ENCODE assay signal across 10 cellular contexts in the genomic region with DNA sequence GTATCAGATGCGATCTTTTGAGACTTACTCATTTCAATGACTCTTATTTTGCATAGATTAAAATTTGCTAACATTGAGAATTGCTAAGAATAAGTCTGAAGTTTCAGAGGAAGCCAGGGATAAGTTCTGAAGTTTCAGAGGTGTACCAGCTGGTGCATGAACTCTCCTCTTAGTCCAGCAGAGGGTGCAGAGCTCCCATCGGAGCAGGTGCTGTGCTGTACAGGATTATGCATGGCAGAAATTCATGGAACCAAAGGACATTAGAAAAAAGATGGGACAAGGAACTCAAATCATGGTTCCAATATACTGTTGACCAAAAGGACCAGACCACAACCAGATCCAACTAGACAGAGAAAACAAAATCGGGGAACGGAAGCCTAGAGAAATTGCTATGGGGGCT. TPM values are rescaled to one million over a fixed set of nuclear protein-coding genes. Genes with fewer than 3 reads are reported as not detected.
DNase-seq lines count a peak whose midpoint lies in the region; ATAC-seq and TF ChIP-seq lines count a peak whose summit lies in the region.
"Had no signal": no experiment of that assay in that cellular context is flagged by ENCODE, and none has a peak within 500 bp of the region (broad histone marks: within the 10 kb centered on the region; RNA-seq: fewer than 3 reads in every experiment).

No MANE protein-coding gene starts in this region.

- no peak overlapping the region for H3K27ac Mint-ChIP-seq in activated T-helper 1 cell treated with anti-CD3 and anti-CD28 coated beads, Interleukin-12 subunit alpha, Interleukin-12 subunit beta, Interleukin-2, Interleukin-4 antibody, amounts not matched to agents 30 ng/mL and 10 ng/mL and 1 ng/mL, durations not matched to agents 14 hours and 24 hours and 36 hours

- no peaks in the 10 kb centered on the region for H3K9me3 ChIP-seq in mucosa of descending colon

- ATAC-seq in SK-N-SH treated with all-trans-retinoic acid at 6 μM for 48 hours (peak; percentile 93), mucosa of descending colon (peak; percentile 81), HG03039 (IDR thresholded peaks at IDR 0.05; ENCODE audit: unreplicated experiment) (no peak)

- DNase-seq in GM10248 (ENCODE audit: extremely low spot score) (peak; percentile 12), HT-29 (ENCODE audit: low spot score) (peak; percentile 65), mucosa of descending colon (peak in 1 of 3 donors; percentile 30), NCI-H510A (lab: John Stamatoyannopoulos, UW) (no peak), hippocampal formation (lab: John Stamatoyannopoulos, UW) (no peak)
- DNase-seq in activated T-helper 1 cell treated with anti-CD3 and anti-CD28 coated beads, Interleukin-12 subunit alpha, Interleukin-12 subunit beta, Interleukin-2, Interleukin-4 antibody, amounts not matched to agents 30 ng/mL and 10 ng/mL and 1 ng/mL, durations not matched to agents 14 hours and 24 hours and 36 hours (ENCODE audit: low spot score), result no peak
- DNase-seq: dermis blood vessel endothelial cell, midbrain had no signal

- peaks cover 4% of the 10 kb centered on the region for H3K4me1 ChIP-seq in mucosa of descending colon (ENCODE audit: low read depth)

- CTCF ChIA-PET in GM10248 (lab: Yijun Ruan, JAX), result interaction anchor here (2.1 kb wide), 1 partner anchor 11 kb away, joined by 5 read pairs; no protein-coding TSS in a partner anchor

- TF ChIP-seq CTCF in GM10248 (IDR thresholded peaks at IDR 0.05; ENCODE audit: control extremely low read depth, extremely low read depth, low read depth, missing control alignments) (no peak), mucosa of descending colon (IDR thresholded peaks at IDR 0.05) (peak; percentile 8)

- H3K4me3 ChIP-seq in mucosa of descending colon, result no peak overlapping the region

- H3K4me1 Mint-ChIP-seq in activated T-helper 1 cell treated with anti-CD3 and anti-CD28 coated beads, Interleukin-12 subunit alpha, Interleukin-12 subunit beta, Interleukin-2, Interleukin-4 antibody, amounts not matched to agents 30 ng/mL and 10 ng/mL and 1 ng/mL, durations not matched to agents 14 hours and 24 hours and 36 hours (ENCODE audit: low read depth), result no peaks in the 10 kb centered on the region

- H3K36me3 Mint-ChIP-seq in activated T-helper 1 cell treated with anti-CD3 and anti-CD28 coated beads, Interleukin-12 subunit alpha, Interleukin-12 subunit beta, Interleukin-2, Interleukin-4 antibody, amounts not matched to agents 30 ng/mL and 10 ng/mL and 1 ng/mL, durations not matched to agents 14 hours and 24 hours and 36 hours (ENCODE audit: low read depth), result no peaks in the 10 kb centered on the region

- H3K4me3 Mint-ChIP-seq in activated T-helper 1 cell treated with anti-CD3 and anti-CD28 coated beads, Interleukin-12 subunit alpha, Interleukin-12 subunit beta, Interleukin-2, Interleukin-4 antibody, amounts not matched to agents 30 ng/mL and 10 ng/mL and 1 ng/mL, durations not matched to agents 14 hours and 24 hours and 36 hours, result no peak overlapping the region

- H3K9me3 Mint-ChIP-seq in activated T-helper 1 cell treated with anti-CD3 and anti-CD28 coated beads, Interleukin-12 subunit alpha, Interleukin-12 subunit beta, Interleukin-2, Interleukin-4 antibody, amounts not matched to agents 30 ng/mL and 10 ng/mL and 1 ng/mL, durations not matched to agents 14 hours and 24 hours and 36 hours, result no peaks in the 10 kb centered on the region

- intact Hi-C loops in mucosa of descending colon (cut with DNase I, micrococcal nuclease), result no loop called here
- intact Hi-C loops in activated T-helper 1 cell treated with anti-CD3 and anti-CD28 coated beads, Interleukin-12 subunit alpha, Interleukin-12 subunit beta, Interleukin-2, Interleukin-4 antibody, amounts not matched to agents 30 ng/mL and 10 ng/mL and 1 ng/mL, durations not matched to agents 14 hours and 24 hours and 36 hours (cut with micrococcal nuclease), result no loop called here

- H3K36me3 ChIP-seq in mucosa of descending colon (ENCODE audit: low read depth), result no peaks in the 10 kb centered on the region

- POLR2A ChIA-PET in GM10248 (lab: Yijun Ruan, JAX), result interaction anchor here (0.6 kb wide), 1 partner anchor 1697 kb away, joined by 4 read pairs; no protein-coding TSS in a partner anchor

- H3K27me3 Mint-ChIP-seq in activated T-helper 1 cell treated with anti-CD3 and anti-CD28 coated beads, Interleukin-12 subunit alpha, Interleukin-12 subunit beta, Interleukin-2, Interleukin-4 antibody, amounts not matched to agents 30 ng/mL and 10 ng/mL and 1 ng/mL, durations not matched to agents 14 hours and 24 hours and 36 hours (ENCODE audit: insufficient read depth), result no peaks in the 10 kb centered on the region

TF ChIP-seq in SK-N-SH treated with all-trans-retinoic acid at 6 μM for 48 hours, 23 proteins besides CTCF, POLR2A, EP300 and RAD21:
- no peak for TF ChIP-seq ZFP30 (CRISPR knock-in tag; IDR thresholded peaks at IDR 0.05)
- no peak for TF ChIP-seq CSDC2 (CRISPR knock-in tag; IDR thresholded peaks at IDR 0.05)
- no peak for TF ChIP-seq ISL1 (CRISPR knock-in tag; IDR thresholded peaks at IDR 0.05)
- TF ChIP-seq ZFP3 (CRISPR knock-in tag; IDR thresholded peaks at IDR 0.05), result no peak
- TF ChIP-seq, protein P1, sequence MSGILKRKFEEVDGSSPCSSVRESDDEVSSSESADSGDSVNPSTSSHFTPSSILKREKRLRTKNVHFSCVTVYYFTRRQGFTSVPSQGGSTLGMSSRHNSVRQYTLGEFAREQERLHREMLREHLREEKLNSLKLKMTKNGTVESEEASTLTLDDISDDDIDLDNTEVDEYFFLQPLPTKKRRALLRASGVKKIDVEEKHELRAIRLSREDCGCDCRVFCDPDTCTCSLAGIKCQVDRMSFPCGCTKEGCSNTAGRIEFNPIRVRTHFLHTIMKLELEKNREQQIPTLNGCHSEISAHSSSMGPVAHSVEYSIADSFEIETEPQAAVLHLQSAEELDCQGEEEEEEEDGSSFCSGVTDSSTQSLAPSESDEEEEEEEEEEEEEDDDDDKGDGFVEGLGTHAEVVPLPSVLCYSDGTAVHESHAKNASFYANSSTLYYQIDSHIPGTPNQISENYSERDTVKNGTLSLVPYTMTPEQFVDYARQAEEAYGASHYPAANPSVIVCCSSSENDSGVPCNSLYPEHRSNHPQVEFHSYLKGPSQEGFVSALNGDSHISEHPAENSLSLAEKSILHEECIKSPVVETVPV (CRISPR knock-in tag; IDR thresholded peaks at IDR 0.05), result no peak
- no peak for TF ChIP-seq GLIS3 (CRISPR knock-in tag; IDR thresholded peaks at IDR 0.05)

RNA-seq across cellular contexts. Expression of gene MGAM2, which starts 41.9 kb away (rescaled TPM):
- total RNA-seq in HT-29 (2014; rRNA removed; shearing (Covaris generic)), result 8.0 and 10.1 TPM in 2 replicates
- 10 to 100 TPM; 11.8 to 33.2 (median 25.5) TPM for total RNA-seq in mucosa of descending colon
- total RNA-seq in activated T-helper 1 cell treated with anti-CD3 and anti-CD28 coated beads, Interleukin-12 subunit alpha, Interleukin-12 subunit beta, Interleukin-2, Interleukin-4 antibody, amounts not matched to agents 30 ng/mL and 10 ng/mL and 1 ng/mL, durations not matched to agents 14 hours and 24 hours and 36 hours, result not detected in 2 replicates
- total RNA-seq: dermis blood vessel endothelial cell had no signal

Comparison
In these comparisons a context has a peak if more than half of its experiments do, and no peak if none do; other contexts are left out.
1. DNase-seq: peak in GM10248 (single experiment) and HT-29 (single experiment); none in activated T-helper 1 cell treated with anti-CD3 and anti-CD28 coated beads, Interleukin-12 subunit alpha, Interleukin-12 subunit beta, Interleukin-2, Interleukin-4 antibody, amounts not matched to agents 30 ng/mL and 10 ng/mL and 1 ng/mL, durations not matched to agents 14 hours and 24 hours and 36 hours (single experiment), NCI-H510A (single experiment) and hippocampal formation (0 of 2).